Comparison of ENCODE assay signal across 9 cellular contexts in the genomic region with DNA sequence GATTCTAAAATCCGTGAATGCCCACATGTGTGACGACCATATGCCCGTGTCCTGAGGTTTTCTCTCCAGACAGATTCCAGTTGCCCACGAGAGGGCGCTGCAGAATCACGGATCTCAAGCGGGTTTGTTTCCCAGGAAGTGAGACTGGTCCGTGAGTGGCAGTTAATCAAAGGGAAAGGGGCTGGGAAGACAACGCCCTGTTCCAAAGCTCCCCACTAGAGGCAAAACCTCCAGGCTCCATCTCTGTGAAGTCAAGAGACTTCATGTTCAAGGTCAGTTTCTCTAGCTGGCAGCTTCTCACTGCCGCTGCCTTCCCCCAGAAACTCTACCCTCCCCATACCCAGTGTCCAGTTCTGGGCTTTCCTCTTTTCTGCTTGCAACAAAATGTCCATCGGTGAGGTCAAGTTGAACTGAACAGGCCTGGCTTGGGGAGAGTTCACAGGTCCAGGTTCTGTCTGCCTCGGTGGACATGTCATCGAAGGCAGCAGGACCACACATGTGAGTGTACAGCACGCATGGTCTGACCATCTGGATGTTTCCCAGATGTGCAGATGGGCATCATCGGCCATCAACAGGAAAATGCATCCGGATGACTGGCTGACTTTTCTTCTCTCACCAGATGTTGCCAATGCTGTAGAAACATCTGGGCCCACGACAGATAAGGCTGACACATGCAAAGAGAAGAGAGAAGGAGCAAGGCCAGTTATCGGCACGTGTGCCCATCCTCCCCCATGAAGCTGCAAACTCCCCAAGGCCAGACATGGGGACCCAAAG. TPM values are rescaled to one million over a fixed set of nuclear protein-coding genes. Genes with fewer than 3 reads are reported as not detected.
DNase-seq lines count a peak whose midpoint lies in the region; ATAC-seq and TF ChIP-seq lines count a peak whose summit lies in the region.
"Had no signal": no experiment of that assay in that cellular context is flagged by ENCODE, and none has a peak within 500 bp of the region (broad histone marks: within the 10 kb centered on the region; RNA-seq: fewer than 3 reads in every experiment).

No MANE protein-coding gene starts in this region.

- TF ChIP-seq CTCF in GM12865 (IDR thresholded peaks at IDR 0.05; ENCODE audit: insufficient read depth, low read depth, low read length, missing control alignments) (peak; percentile 70), right atrium auricular region (IDR thresholded peaks at IDR 0.05) (peak; percentile 79 to 88), gastrocnemius medialis (IDR thresholded peaks at IDR 0.05 in 4 of 5, conservative IDR thresholded peaks at IDR 0.05 in 1 of 5) (peak; percentile 85 to 89 (median 87))

- H3K27me3 ChIP-seq in right atrium auricular region (no peaks in the 10 kb centered on the region), gastrocnemius medialis (no peaks in the 10 kb centered on the region)

- no peaks in the 10 kb centered on the region for H3K36me3 ChIP-seq in right atrium auricular region
- H3K36me3 ChIP-seq in gastrocnemius medialis, result no peaks in the 10 kb centered on the region

- DNase-seq in GM12865 (ENCODE audit: low read depth) (peak; percentile 76), NCI-H1694 treated with DMSO at 0.1 percent for 48 hours (lab: John Stamatoyannopoulos, UW) (peak; percentile 94), T-helper 2 cell (peak; percentile 17 to 63 (median 52)), amniotic epithelial cell (ENCODE audit: low read depth) (peak; percentile 79), right atrium auricular region (ENCODE audit: low spot score) (peak; percentile 93), gastrocnemius medialis (peak; percentile 48 to 75)

- peak overlapping the region; percentile 27 to 60 for H3K27ac ChIP-seq in right atrium auricular region
- H3K27ac ChIP-seq in gastrocnemius medialis, result peak overlapping the region in 1 of 4 donors; percentile 46

- H3K9me3 ChIP-seq in right atrium auricular region, result no peaks in the 10 kb centered on the region
- no peaks in the 10 kb centered on the region for H3K9me3 ChIP-seq in gastrocnemius medialis

- ATAC-seq in gastrocnemius medialis, result peak; percentile 88
- no peak for ATAC-seq in HG03175 (IDR thresholded peaks at IDR 0.05; ENCODE audit: unreplicated experiment)
- ATAC-seq in GM21529 (IDR thresholded peaks at IDR 0.05; ENCODE audit: unreplicated experiment), result no peak

- in situ Hi-C loops in gastrocnemius medialis (cut with MboI; ENCODE audit: low sequenced_read_pairs in 4 of 4), result loop anchor here in 3 of 4 donors (5.0 to 25.0 kb wide), 2 partner anchors 203 to 338 kb away; no protein-coding TSS in a partner anchor

- H3K4me3 ChIP-seq in GM12865 (ENCODE audit: low read depth, low read length) (no peak overlapping the region), right atrium auricular region (no peak overlapping the region), gastrocnemius medialis (peak overlapping the region in 2 of 4 donors; percentile 9 to 17)
- H3K4me3 ChIP-seq: skin epidermis had no signal

- intact Hi-C loops in gastrocnemius medialis (cut with DNase I; ENCODE audit: low total_unique reads), result loop anchor here (1.0 to 2.0 kb wide), 4 partner anchors 166 to 407 kb away; no protein-coding TSS in a partner anchor

- H3K4me1 ChIP-seq in right atrium auricular region (peaks cover 0 to 16% of the 10 kb centered on the region in 2 donors), gastrocnemius medialis (peaks cover 9 to 14% of the 10 kb centered on the region in 2 donors)

- TF ChIP-seq POLR2A in gastrocnemius medialis (IDR thresholded peaks at IDR 0.05), result no peak

RNA-seq across cellular contexts. Expression of a gene that starts 44.9 kb away (rescaled TPM):
- total RNA-seq in right atrium auricular region (under 1 TPM; 0.16 to 0.19 TPM), gastrocnemius medialis (not detected)

Comparison
In these comparisons a context has a peak if more than half of its experiments do, and no peak if none do; other contexts are left out.
1. ATAC-seq: peak in gastrocnemius medialis (2 of 2); none in HG03175 (single experiment) and GM21529 (single experiment).
2. Peak in every context shown above with its lines, with median percentiles within 50 percentile points of each other: DNase-seq and CTCF ChIP-seq.